In the genomic region with DNA sequence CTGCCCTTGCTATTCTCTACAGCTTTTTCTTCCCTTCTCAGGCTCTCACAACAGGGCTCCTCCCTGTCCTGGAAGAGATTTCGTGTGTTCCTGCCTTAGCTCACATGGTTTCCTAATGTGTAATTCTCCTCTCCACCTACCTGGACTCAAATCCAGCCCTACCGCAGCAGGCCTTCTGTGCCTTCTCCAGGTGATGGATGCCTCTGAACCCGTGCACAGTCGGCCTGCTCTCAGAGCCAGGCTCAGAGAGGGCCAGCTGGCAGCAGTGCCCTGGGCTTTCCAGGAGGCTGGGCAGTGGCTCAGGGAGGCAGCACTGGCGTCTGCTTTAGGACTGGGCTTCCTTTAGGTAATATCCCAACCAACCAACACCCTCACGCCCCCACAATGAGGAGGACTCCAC, we compare ENCODE assay signal across 20 cellular contexts.
"Had no signal": no experiment of that assay in that cellular context is flagged by ENCODE, and none has a peak within 500 bp of the region (broad histone marks: within the 10 kb centered on the region; RNA-seq: fewer than 3 reads in every experiment).

No MANE protein-coding gene starts in this region.

- H3K4me2 ChIP-seq: hepatocyte, neural progenitor cell, smooth muscle cell had no signal

- H3K4me3 ChIP-seq: heart right ventricle, hepatocyte, left ventricle myocardium inferior, lung, neural progenitor cell, ovary, right atrium auricular region, right lobe of liver, smooth muscle cell, tibial nerve, upper lobe of left lung had no signal

- H3K9me3 ChIP-seq: heart right ventricle, left ventricle myocardium inferior, ovary, right atrium auricular region, right lobe of liver, tibial nerve, upper lobe of left lung had no signal

- DNase-seq: heart right ventricle; islet precursor cell; left ventricle myocardium inferior; mesendoderm; naive B cell; natural killer cell; nephron progenitor cell; ovary; right lobe of liver; stimulated activated CD4-positive, alpha-beta T cell treated with anti-CD3 and anti-CD28 coated beads, Interleukin-1b, Interleukin-23, amount 100 ng/mL, for 48 hours; stimulated activated CD4-positive, alpha-beta T cell treated with anti-CD3 and anti-CD28 coated beads, Interleukin-2, amount 100 ng/mL, for 48 hours; stimulated activated naive CD4-positive, alpha-beta T cell treated with Interleukin-2 at 50 U/mL for 16 hours; stimulated activated naive CD8-positive, alpha-beta T cell treated with anti-CD3 and anti-CD28 coated beads, Interleukin-15, amount 100 ng/mL, for 72 hours had no signal

- H3K4me1 ChIP-seq: left ventricle myocardium inferior, neural progenitor cell, right lobe of liver, upper lobe of left lung had no signal

- H2AFZ ChIP-seq: hepatocyte, neural progenitor cell had no signal

- H3K27ac ChIP-seq: heart right ventricle, hepatocyte, left ventricle myocardium inferior, neural progenitor cell, ovary, right atrium auricular region, right lobe of liver, tibial nerve, upper lobe of left lung had no signal

- H3K36me3 ChIP-seq: heart right ventricle, left ventricle myocardium inferior, neural progenitor cell, ovary, right atrium auricular region, right lobe of liver, tibial nerve, upper lobe of left lung had no signal

- H3K9ac ChIP-seq: neural progenitor cell had no signal

- H3K27me3 ChIP-seq: hepatocyte, neural progenitor cell, ovary, right atrium auricular region, right lobe of liver, tibial nerve, upper lobe of left lung had no signal

- H3K79me2 ChIP-seq: hepatocyte had no signal
